ENCODE assay signal across 25 cellular contexts in genomic region chr1:210652329-210652954, GRCh38.
"Had no signal": no experiment of that assay in that cellular context is flagged by ENCODE, and none has a peak within 500 bp of the region (broad histone marks: within the 10 kb centered on the region; RNA-seq: fewer than 3 reads in every experiment).

No MANE protein-coding gene starts in this region.

- H3K4me2 ChIP-seq: SK-N-SH had no signal

- H3K9me2 ChIP-seq: SK-N-SH had no signal

- H3K36me3 Mint-ChIP-seq: T-cell had no signal

- H3K4me3 Mint-ChIP-seq: T-cell; T-helper 1 cell treated with Interleukin-12 subunit alpha and Interleukin-12 subunit beta and Interleukin-4 antibody, amounts not matched to agents 30 μg/mL and 1 μg/mL, for 36 hours had no signal

- DNase-seq: IMR-90, Kasumi-1, KG1, MM.1S, NCI-H1092 treated with DMSO at 0.1 percent for 48 hours, NCI-H1417, NCI-H1436 treated with DMSO at 0.1 percent for 48 hours, NCI-H1694, NCI-H187 treated with DMSO at 0.1 percent for 48 hours, NCI-H2029 treated with DMSO at 0.1 percent for 48 hours, NCI-H2171, NCI-H226, NCI-H446, NCI-H510A, NCI-H524 treated with DMSO at 0.1 percent for 48 hours, NCI-H748 treated with DMSO at 0.1 percent for 48 hours, PC-3, SHP77, SK-N-SH, SW 1271, T-cell had no signal

- H3K9ac ChIP-seq: SK-N-SH had no signal

- ATAC-seq: HepG2, Panc1, PC-3, T-cell had no signal

- H3K27me3 Mint-ChIP-seq: T-cell had no signal

- H3K27ac Mint-ChIP-seq: T-cell; T-helper 1 cell treated with Interleukin-12 subunit alpha and Interleukin-12 subunit beta and Interleukin-4 antibody, amounts not matched to agents 30 μg/mL and 1 μg/mL, for 36 hours had no signal

- H3K27ac ChIP-seq: RWPE1 had no signal

- H3K9me3 ChIP-seq: SK-N-SH had no signal
